ENCODE assay signal across 38 cellular contexts in genomic region chr16:19774024-19774423, GRCh38. TPM values are rescaled to one million over a fixed set of nuclear protein-coding genes. Genes with fewer than 3 reads are reported as not detected.
"Had no signal": no experiment of that assay in that cellular context is flagged by ENCODE, and none has a peak within 500 bp of the region (broad histone marks: within the 10 kb centered on the region; RNA-seq: fewer than 3 reads in every experiment).

No MANE protein-coding gene starts in this region.

- H3K9me3 ChIP-seq: ascending aorta, breast epithelium, esophagus squamous epithelium, gastroesophageal sphincter had no signal

- H3K4me1 ChIP-seq: ascending aorta, breast epithelium, esophagus squamous epithelium, gastroesophageal sphincter had no signal

- FAIRE-seq: endometrium, endothelial cell of umbilical vein had no signal

- H3K27me3 ChIP-seq: ascending aorta, breast epithelium, cardiac muscle cell, esophagus squamous epithelium, gastroesophageal sphincter had no signal

- H3K4me3 ChIP-seq: ascending aorta, breast epithelium, cardiac muscle cell, esophagus squamous epithelium, gastroesophageal sphincter had no signal

- ATAC-seq: activated CD4-positive, CD25-positive, alpha-beta regulatory T cell treated with anti-CD3 and anti-CD28 coated beads, Interleukin-2, amount 50 U/mL, for 24 hours; activated CD8-positive, alpha-beta memory T cell treated with anti-CD3 and anti-CD28 coated beads, Interleukin-2, amount 10 ng/mL, durations not matched to agents 7 days and 5 days; activated CD8-positive, alpha-beta T cell treated with anti-CD3 and anti-CD28 coated beads, Interleukin-2, amount 10 ng/mL, durations not matched to agents 7 days and 5 days; activated naive CD4-positive, alpha-beta T cell treated with anti-CD3 and anti-CD28 coated beads, Interleukin-2, amount 50 U/mL, for 72 hours; effector memory CD8-positive, alpha-beta T cell; gastroesophageal sphincter; T-helper 17 cell had no signal

- H3K27me3 Mint-ChIP-seq: activated B cell treated with CpG ODN at 0.5 μM for 24 hours; activated naive CD8-positive, alpha-beta T cell treated with anti-CD3 and anti-CD28 coated beads, Interleukin-2, amount 10 ng/mL, durations not matched to agents 7 days and 5 days; brain; effector memory CD8-positive, alpha-beta T cell; T-helper 17 cell had no signal

- H3K9me3 Mint-ChIP-seq: activated naive CD4-positive, alpha-beta T cell treated with anti-CD3 and anti-CD28 coated beads, Interleukin-2, amount 10 ng/mL, durations not matched to agents 7 days and 5 days; T-helper 2 cell treated with Interferon-gamma antibody and Interleukin-4, amounts not matched to agents 5 μg/mL and 100 μg/mL, for 36 hours had no signal

- H3K4me1 Mint-ChIP-seq: activated naive CD8-positive, alpha-beta T cell treated with anti-CD3 and anti-CD28 coated beads, Interleukin-2, amount 10 ng/mL, durations not matched to agents 7 days and 5 days had no signal

- H3K4me3 Mint-ChIP-seq: activated B cell treated with CpG ODN at 0.5 μM for 24 hours; activated CD8-positive, alpha-beta memory T cell treated with anti-CD3 and anti-CD28 coated beads, Interleukin-2, amount 10 ng/mL, durations not matched to agents 7 days and 5 days; activated CD8-positive, alpha-beta T cell treated with anti-CD3 and anti-CD28 coated beads, Interleukin-2, amount 10 ng/mL, durations not matched to agents 7 days and 5 days; activated naive CD4-positive, alpha-beta T cell treated with anti-CD3 and anti-CD28 coated beads, Interleukin-2, amount 10 ng/mL, durations not matched to agents 7 days and 5 days; activated naive CD8-positive, alpha-beta T cell treated with anti-CD3 and anti-CD28 coated beads, Interleukin-2, amount 10 ng/mL, durations not matched to agents 7 days and 5 days; activated T-helper 1 cell treated with anti-CD3 and anti-CD28 coated beads, Interleukin-12 subunit alpha, Interleukin-12 subunit beta, Interleukin-2, Interleukin-4 antibody, amounts not matched to agents 30 ng/mL and 10 ng/mL and 1 ng/mL, durations not matched to agents 14 hours and 24 hours and 36 hours; brain; effector memory CD8-positive, alpha-beta T cell; T-helper 17 cell; T-helper 2 cell treated with Interferon-gamma antibody and Interleukin-4, amounts not matched to agents 5 μg/mL and 100 μg/mL, for 36 hours had no signal

- H3K27ac Mint-ChIP-seq: activated B cell treated with CpG ODN at 0.5 μM for 24 hours; activated CD8-positive, alpha-beta memory T cell treated with anti-CD3 and anti-CD28 coated beads, Interleukin-2, amount 10 ng/mL, durations not matched to agents 7 days and 5 days; activated CD8-positive, alpha-beta T cell treated with anti-CD3 and anti-CD28 coated beads, Interleukin-2, amount 10 ng/mL, durations not matched to agents 7 days and 5 days; activated naive CD4-positive, alpha-beta T cell treated with anti-CD3 and anti-CD28 coated beads, Interleukin-2, amount 10 ng/mL, durations not matched to agents 7 days and 5 days; activated naive CD4-positive, alpha-beta T cell treated with anti-CD3 and anti-CD28 coated beads, Interleukin-2, amount 50 U/mL, for 72 hours; activated naive CD8-positive, alpha-beta T cell treated with anti-CD3 and anti-CD28 coated beads, Interleukin-2, amount 10 ng/mL, durations not matched to agents 7 days and 5 days; activated T-helper 1 cell treated with anti-CD3 and anti-CD28 coated beads, Interleukin-12 subunit alpha, Interleukin-12 subunit beta, Interleukin-2, Interleukin-4 antibody, amounts not matched to agents 30 ng/mL and 10 ng/mL and 1 ng/mL, durations not matched to agents 14 hours and 24 hours and 36 hours; activated T-helper 2 cell treated with anti-CD3 and anti-CD28 coated beads, Interferon-gamma antibody, Interleukin-2, Interleukin-4, amounts not matched to agents 10 μg/mL and 5 μg/mL and 100 μg/mL, durations not matched to agents 14 hours and 24 hours and 36 hours; effector memory CD8-positive, alpha-beta T cell; T-helper 17 cell; T-helper 2 cell treated with Interferon-gamma antibody and Interleukin-4, amounts not matched to agents 5 μg/mL and 100 μg/mL, for 36 hours had no signal

- H3K27ac ChIP-seq: ascending aorta, breast epithelium, cardiac muscle cell, epithelial cell of prostate, esophagus squamous epithelium, gastroesophageal sphincter, WERI-Rb-1 had no signal

- H3K36me3 ChIP-seq: ascending aorta, breast epithelium, cardiac muscle cell, esophagus squamous epithelium, gastroesophageal sphincter, WERI-Rb-1 had no signal

- DNase-seq: activated B cell treated with CpG ODN at 0.5 μM for 24 hours; activated CD4-positive, alpha-beta T cell treated with anti-CD3 and anti-CD28 coated beads for 48 hours; activated CD4-positive, alpha-beta T cell treated with anti-CD3 and anti-CD28 coated beads, Interleukin-2, amount 50 U/mL, for 1 hour; activated CD4-positive, alpha-beta T cell treated with anti-CD3 and anti-CD28 coated beads, Interleukin-2, amount 50 U/mL, for 48 hours; activated CD8-positive, alpha-beta memory T cell treated with anti-CD3 and anti-CD28 coated beads, Interleukin-2, amount 10 ng/mL, durations not matched to agents 7 days and 5 days; activated CD8-positive, alpha-beta memory T cell treated with anti-CD3 and anti-CD28 coated beads, Interleukin-2, amount 50 U/mL, for 4 hours; activated CD8-positive, alpha-beta T cell treated with anti-CD3 and anti-CD28 coated beads, Interleukin-2, amount 10 ng/mL, durations not matched to agents 7 days and 5 days; activated gamma-delta T cell; activated naive CD4-positive, alpha-beta T cell; activated naive CD4-positive, alpha-beta T cell treated with anti-CD3 and anti-CD28 coated beads, Interleukin-2, amount 10 ng/mL, durations not matched to agents 7 days and 5 days; activated naive CD8-positive, alpha-beta T cell treated with anti-CD3 and anti-CD28 coated beads, Interleukin-2, amount 10 ng/mL, durations not matched to agents 7 days and 5 days; activated T-cell treated with anti-CD3 and anti-CD28 coated beads, Interleukin-2, amount 50 U/mL, for 1 hour; activated T-cell treated with anti-CD3 and anti-CD28 coated beads, Interleukin-2, amount 50 U/mL, for 48 hours; central memory CD4-positive, alpha-beta T cell; cerebellar nuclear complex; cortex of kidney; dermis blood vessel endothelial cell; effector CD4-positive, alpha-beta T cell; effector memory CD8-positive, alpha-beta T cell; esophagus squamous epithelium; foreskin melanocyte; T-helper 1 cell; T-helper 17 cell; T1000; WERI-Rb-1 had no signal

- H3K36me3 Mint-ChIP-seq: activated CD8-positive, alpha-beta memory T cell treated with anti-CD3 and anti-CD28 coated beads, Interleukin-2, amount 10 ng/mL, durations not matched to agents 7 days and 5 days; activated naive CD4-positive, alpha-beta T cell treated with anti-CD3 and anti-CD28 coated beads, Interleukin-2, amount 10 ng/mL, durations not matched to agents 7 days and 5 days; activated naive CD8-positive, alpha-beta T cell treated with anti-CD3 and anti-CD28 coated beads, Interleukin-2, amount 10 ng/mL, durations not matched to agents 7 days and 5 days had no signal

RNA-seq across cellular contexts. Expression of gene IQCK, which starts 56.0 kb away (rescaled TPM):
- total RNA-seq: ascending aorta had no signal
